Comparison of ENCODE assay signal across 12 cellular contexts in genomic region chr19:51637362-51637978, GRCh38. TPM values are rescaled to one million over a fixed set of nuclear protein-coding genes. Genes with fewer than 3 reads are reported as not detected.
A peak's percentile ranks its signal among the peaks of the same experiment; 100 is the strongest.
DNase-seq lines count a peak whose midpoint lies in the region; ATAC-seq and TF ChIP-seq lines count a peak whose summit lies in the region.
"Had no signal": no experiment of that assay in that cellular context is flagged by ENCODE, and none has a peak within 500 bp of the region (broad histone marks: within the 10 kb centered on the region; RNA-seq: fewer than 3 reads in every experiment).

No MANE protein-coding gene starts in this region.

- H3K4me1 ChIP-seq in HEK293 (ENCODE audit: control insufficient read depth, insufficient read depth, low read length) (no peaks in the 10 kb centered on the region), mesendoderm (ENCODE audit: control insufficient read depth, low read depth, low read length) (no peaks in the 10 kb centered on the region)

- H2BK5ac ChIP-seq in mesendoderm (ENCODE audit: low read length), result no peak overlapping the region

- no peak overlapping the region for H3K4me3 ChIP-seq in HEK293 (ENCODE audit: low read depth, low read length)
- no peak overlapping the region for H3K4me3 ChIP-seq in mesendoderm (ENCODE audit: low read length)

- no peaks in the 10 kb centered on the region; the same call in 1 of the 2 replicates for H3K9me3 ChIP-seq in HEK293 (ENCODE audit: control insufficient read depth, insufficient read depth, low read depth, low read length)

- H3K79me1 ChIP-seq in mesendoderm (ENCODE audit: low read length), result no peaks in the 10 kb centered on the region

- H3K27ac ChIP-seq in HEK293 (ENCODE audit: extremely low read depth, low read depth, low read length) (no peak overlapping the region), mesendoderm (ENCODE audit: low read depth, low read length) (no peak overlapping the region)

- no peak overlapping the region for H3K9ac ChIP-seq in mesendoderm (ENCODE audit: low read length)

- no peak overlapping the region for H3K4ac ChIP-seq in mesendoderm (ENCODE audit: low read depth, low read length)

- H3K79me2 ChIP-seq in mesendoderm (ENCODE audit: control insufficient read depth, insufficient read depth, low read length), result no peaks in the 10 kb centered on the region

- POLR2A ChIA-PET in HEK293 (lab: Yijun Ruan, JAX), result interaction anchor here (0.5 kb wide), 1 partner anchor 32 kb away, joined by 3 read pairs; no protein-coding TSS in a partner anchor

- no peak overlapping the region for H3K23ac ChIP-seq in mesendoderm (ENCODE audit: low read length)

- H3K36me3 ChIP-seq in HEK293 (ENCODE audit: control insufficient read depth in 2 of 2, insufficient read depth in 1 of 2, low read length in 2 of 2) (no peaks in the 10 kb centered on the region), mesendoderm (ENCODE audit: control insufficient read depth, insufficient read depth, low read length) (no peaks in the 10 kb centered on the region)

- no peak overlapping the region for H4K5ac ChIP-seq in mesendoderm (ENCODE audit: low read length)

- H3K27me3 ChIP-seq in mesendoderm (ENCODE audit: insufficient read depth, low read length, poor library complexity), result no peaks in the 10 kb centered on the region

- H2BK120ac ChIP-seq in mesendoderm (ENCODE audit: low read depth, low read length), result no peak overlapping the region

- peak; percentile 8 for DNase-seq in COLO829 (ENCODE audit: low spot score)
- DNase-seq in amniotic epithelial cell (ENCODE audit: low read depth), result peak; percentile 7
- DNase-seq in mesendoderm, result peak; percentile 10
- no peak for DNase-seq in stimulated activated naive CD4-positive, alpha-beta T cell treated with Interleukin-2 at 50 U/mL for 16 hours (lab: John Stamatoyannopoulos, UW)
- DNase-seq in NCI-H146 (lab: John Stamatoyannopoulos, UW), result no peak
- DNase-seq in C1 segment of cervical spinal cord (lab: John Stamatoyannopoulos, UW), result no peak
- DNase-seq: activated CD4-positive, alpha-beta T cell treated with anti-CD3 and anti-CD28 coated beads, Interleukin-2, amount 50 U/mL, for 48 hours; left ventricle myocardium superior; NCI-H2227 treated with DMSO at 0.1 percent for 48 hours; stimulated activated CD4-positive, alpha-beta T cell treated with anti-CD3 and anti-CD28 coated beads, Interleukin-2, amount 100 ng/mL, for 48 hours had no signal

- no peak overlapping the region for H2BK15ac ChIP-seq in mesendoderm (replicated peaks; ENCODE audit: low read depth)

- H3K56ac ChIP-seq in mesendoderm (ENCODE audit: low read length), result no peak overlapping the region

- CTCF ChIA-PET in HEK293 (lab: Yijun Ruan, JAX), result interaction anchor here (0.6 to 1.9 kb wide), 10 partner anchors 11 to 170 kb away, joined by 3 to 7 read pairs (median 4); no protein-coding TSS in a partner anchor

- no CpG with 5 or more reads among the region's 5 CpGs for WGBS in mesendoderm (ENCODE audit: extremely low coverage, insufficient coverage, low lambda C conversion rate)

- ATAC-seq in HG03159 (IDR thresholded peaks at IDR 0.05; ENCODE audit: unreplicated experiment), result no peak
- ATAC-seq: left ventricle myocardium superior had no signal

- H4K8ac ChIP-seq in mesendoderm (ENCODE audit: low read depth, low read length), result no peak overlapping the region

- H2AK5ac ChIP-seq in mesendoderm (ENCODE audit: low read length), result no peak overlapping the region

- no peak for TF ChIP-seq CTCF in HEK293 (tag by site-specific recombination; IDR thresholded peaks at IDR 0.05)

- no peak overlapping the region for H3K18ac ChIP-seq in mesendoderm (ENCODE audit: low read length)

- no peak overlapping the region for H3K4me2 ChIP-seq in mesendoderm (ENCODE audit: low read length)

TF ChIP-seq in HEK293, 187 proteins besides CTCF, POLR2A, EP300 and RAD21:
- TF ChIP-seq ZNF510 (tag by site-specific recombination; IDR thresholded peaks at IDR 0.05; ENCODE audit: insufficient replicate concordance) (peak; percentile 99), SETDB1 (IDR thresholded peaks at IDR 0.05; ENCODE audit: insufficient read length, low read length) (no peak)

RNA-seq across cellular contexts. Expression of gene SIGLEC5, which starts 7.3 kb away (rescaled TPM):
- not detected for polyA plus RNA-seq in mesendoderm (2013, experiment 1 of 2)
- not detected for polyA plus RNA-seq in mesendoderm (2013, experiment 2 of 2)

RNA-seq across cellular contexts. Expression of gene SIGLEC14, which starts 9.2 kb away (rescaled TPM):
- polyA plus RNA-seq in mesendoderm (2013, experiment 1 of 2), result 0.01 TPM
- polyA plus RNA-seq in mesendoderm (2013, experiment 2 of 2), result 0.03 TPM

RNA-seq across cellular contexts. Expression of gene SPACA6, which starts 55.7 kb away (rescaled TPM):
- polyA plus RNA-seq in mesendoderm (2013, experiment 1 of 2), result 2.2 TPM
- 1.7 TPM for polyA plus RNA-seq in mesendoderm (2013, experiment 2 of 2)

Comparison
In these comparisons a context has a peak if more than half of its experiments do, and no peak if none do; other contexts are left out.
1. DNase-seq: peak in COLO829 (single experiment), amniotic epithelial cell (single experiment) and mesendoderm (single experiment); none in stimulated activated naive CD4-positive, alpha-beta T cell treated with Interleukin-2 at 50 U/mL for 16 hours (single experiment), NCI-H146 (single experiment) and C1 segment of cervical spinal cord (0 of 14).